1 cellular context compared by ENCODE assay signal in genomic region chr4:2900701-2901100, GRCh38.
TF ChIP-seq lines count a peak whose summit lies in the region.

No MANE protein-coding gene starts in this region.

TF ChIP-seq in GM12878, 131 proteins besides CTCF, POLR2A, EP300 and RAD21:
- no peak for TF ChIP-seq FOXM1 (IDR thresholded peaks at IDR 0.05; ENCODE audit: low read depth, low read length)
